ENCODE assay signal across 8 cellular contexts in the genomic region with DNA sequence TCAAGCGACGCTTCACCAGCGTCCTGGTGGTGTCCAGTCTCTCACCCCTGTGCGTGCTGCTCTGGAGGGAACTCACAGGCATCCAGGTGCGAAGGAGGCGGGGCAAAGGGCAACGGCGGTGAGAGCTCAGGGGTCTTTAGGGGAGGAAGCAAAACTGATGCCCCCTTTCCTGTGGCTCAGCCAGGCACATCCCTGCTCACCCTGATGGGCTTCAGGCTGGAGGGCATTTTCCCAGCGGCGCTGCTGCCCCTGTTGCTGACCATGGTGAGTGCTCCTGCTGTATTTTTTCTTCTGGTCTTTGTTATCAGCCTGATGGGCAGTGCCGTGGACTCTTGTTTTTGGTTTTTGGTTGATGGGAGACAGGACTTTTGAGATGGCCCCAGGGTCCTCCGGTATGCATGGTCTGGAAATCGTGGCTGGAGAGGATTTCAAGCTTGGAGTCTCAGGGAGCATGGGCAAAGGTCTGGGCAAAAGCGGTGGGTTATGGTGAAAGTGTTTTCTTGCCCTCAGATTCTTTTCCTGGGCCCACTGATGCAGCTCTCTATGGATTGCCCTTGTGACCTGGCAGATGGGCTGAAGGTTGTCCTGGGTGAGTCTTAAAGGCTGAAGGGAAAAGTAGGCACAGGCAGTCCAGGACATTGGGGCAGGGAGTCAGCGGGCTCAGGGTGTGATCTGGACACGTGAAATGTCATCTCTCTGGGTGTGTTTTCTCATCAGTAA. TPM values are rescaled to one million over a fixed set of nuclear protein-coding genes. Genes with fewer than 3 reads are reported as not detected.
A peak's percentile ranks its signal among the peaks of the same experiment; 100 is the strongest.
DNase-seq lines count a peak whose midpoint lies in the region; ATAC-seq and TF ChIP-seq lines count a peak whose summit lies in the region.

No MANE protein-coding gene starts in this region.

- POLR2A ChIA-PET in CD4-positive, alpha-beta T cell (lab: Charles Lee), result interaction anchor here (0.8 to 6.0 kb wide), 30 partner anchors 8 to 1722 kb away, joined by 3 to 47 read pairs (median 6); partner anchors contain the start of genes B4GAT1, BBS1, CTSF and DPP3

- H3K4me1 Mint-ChIP-seq in CD4-positive, alpha-beta T cell (ENCODE audit: low read depth), result peaks cover 51% of the 10 kb centered on the region
- peaks cover 15% of the 10 kb centered on the region for H3K4me1 Mint-ChIP-seq in neural crest cell

- H3K4me3 Mint-ChIP-seq in CD4-positive, alpha-beta T cell, result peak overlapping the region; percentile 94
- peak overlapping the region; percentile 97 for H3K4me3 Mint-ChIP-seq in neural crest cell

- H3K27ac Mint-ChIP-seq in CD4-positive, alpha-beta T cell, result peak overlapping the region; percentile 96
- peak overlapping the region; percentile 94 for H3K27ac Mint-ChIP-seq in neural crest cell (ENCODE audit: unreplicated experiment)

- peaks cover 52% of the 10 kb centered on the region for H3K36me3 Mint-ChIP-seq in CD4-positive, alpha-beta T cell (ENCODE audit: low read depth)
- H3K36me3 Mint-ChIP-seq in neural crest cell (ENCODE audit: low read depth), result no peaks in the 10 kb centered on the region

- H3K27ac ChIP-seq in CD4-positive, alpha-beta T cell (ENCODE audit: low read depth, low read length), result peak overlapping the region; percentile 97
- peak overlapping the region; percentile 81 for H3K27ac ChIP-seq in duodenal mucosa (ENCODE audit: low read depth, low read length)

- H3K4me1 ChIP-seq in duodenal mucosa (ENCODE audit: control insufficient read depth in 1 of 2, insufficient read depth in 2 of 2, low read length in 2 of 2), result peaks cover 23 to 28% of the 10 kb centered on the region in 2 donors

- H3K4me3 ChIP-seq in MG63, result peak overlapping the region; percentile 87
- peak overlapping the region; percentile 95 to 99 for H3K4me3 ChIP-seq in duodenal mucosa (ENCODE audit: low read depth in 1 of 2, low read length in 2 of 2)

- intact Hi-C loops in CD4-positive, alpha-beta T cell (cut with DNase I, micrococcal nuclease), result loop anchor here (1.0 to 5.0 kb wide), 4 partner anchors 99 to 499 kb away; partner anchors contain the start of genes BRMS1 (in 2 of the 2) and PC (in 1 of the 2)

- no peak for ATAC-seq in CD4-positive, alpha-beta T cell (ENCODE audit: poor library complexity)
- no peak for ATAC-seq in GM18867 (IDR thresholded peaks at IDR 0.05; ENCODE audit: unreplicated experiment)
- no peak for ATAC-seq in activated CD4-positive, CD25-positive, alpha-beta regulatory T cell treated with anti-CD3 and anti-CD28 coated beads, Interleukin-2, amount 50 U/mL, for 24 hours
- ATAC-seq in GM21576 (IDR thresholded peaks at IDR 0.05; ENCODE audit: unreplicated experiment), result no peak

- H3K27me3 Mint-ChIP-seq in CD4-positive, alpha-beta T cell, result no peaks in the 10 kb centered on the region
- H3K27me3 Mint-ChIP-seq in neural crest cell (ENCODE audit: low read depth), result no peaks in the 10 kb centered on the region

- no peak for TF ChIP-seq CTCF in CD4-positive, alpha-beta T cell (IDR thresholded peaks at IDR 0.05)
- TF ChIP-seq CTCF in neural crest cell (conservative IDR thresholded peaks at IDR 0.05), result no peak

- H3K9ac ChIP-seq in duodenal mucosa (ENCODE audit: low read depth in 1 of 2, low read length in 2 of 2), result peak overlapping the region; percentile 92 to 96

- H3K9me3 Mint-ChIP-seq in CD4-positive, alpha-beta T cell, result no peaks in the 10 kb centered on the region
- H3K9me3 Mint-ChIP-seq in neural crest cell, result no peaks in the 10 kb centered on the region

- H3K9me3 ChIP-seq in CD4-positive, alpha-beta T cell (ENCODE audit: control insufficient read depth, low read length), result no peaks in the 10 kb centered on the region
- H3K9me3 ChIP-seq in MG63 (no peaks in the 10 kb centered on the region), duodenal mucosa (ENCODE audit: control insufficient read depth in 1 of 2, low read length in 2 of 2) (no peaks in the 10 kb centered on the region)

- no peak for DNase-seq in CD4-positive, alpha-beta T cell
- DNase-seq in MG63, result no peak
- no peak for DNase-seq in neural crest cell (ENCODE audit: low read depth, low spot score)
- no peak for DNase-seq in NCI-H1436 (lab: John Stamatoyannopoulos, UW)

- H3K36me3 ChIP-seq in MG63, result peaks cover 50% of the 10 kb centered on the region
- H3K36me3 ChIP-seq in duodenal mucosa (ENCODE audit: control insufficient read depth in 1 of 2, insufficient read depth in 2 of 2, low read length in 2 of 2), result peaks cover 11 to 40% of the 10 kb centered on the region in 2 donors

- no peaks in the 10 kb centered on the region for H3K27me3 ChIP-seq in CD4-positive, alpha-beta T cell (ENCODE audit: control insufficient read depth, insufficient read depth, low read length)
- H3K27me3 ChIP-seq in MG63 (no peaks in the 10 kb centered on the region), duodenal mucosa (ENCODE audit: control insufficient read depth in 1 of 2, insufficient read depth in 2 of 2, low read length in 2 of 2) (no peaks in the 10 kb centered on the region)

- CTCF ChIA-PET in CD4-positive, alpha-beta T cell (lab: Charles Lee), result interaction anchor here (1.0 to 2.7 kb wide), 2 partner anchors 8 to 405 kb away, joined by 4 to 8 read pairs; partner anchors contain the start of gene MRPL11

RNA-seq across cellular contexts. Expression of gene RCE1, which starts 0.7 kb away (rescaled TPM):
- total RNA-seq in CD4-positive, alpha-beta T cell, result 10 to 100 TPM; 60.1 to 63.0 TPM
- 16.4 and 17.2 TPM in 2 replicates for total RNA-seq in MG63 (2014; rRNA removed; shearing (Covaris generic); ENCODE audit: low replicate concordance)
- 34.3 and 35.8 TPM in 2 replicates for total RNA-seq in neural crest cell

RNA-seq across cellular contexts. Expression of gene LRFN4, which starts 12.9 kb away (rescaled TPM):
- 1 to 10 TPM; 1.6 to 2.5 TPM for total RNA-seq in CD4-positive, alpha-beta T cell
- 22.4 and 42.8 TPM in 2 replicates for total RNA-seq in MG63 (2014; rRNA removed; shearing (Covaris generic); ENCODE audit: low replicate concordance)
- total RNA-seq in neural crest cell, result 36.2 and 37.2 TPM in 2 replicates
